Comparison of ENCODE assay signal across 14 cellular contexts in the genomic region with DNA sequence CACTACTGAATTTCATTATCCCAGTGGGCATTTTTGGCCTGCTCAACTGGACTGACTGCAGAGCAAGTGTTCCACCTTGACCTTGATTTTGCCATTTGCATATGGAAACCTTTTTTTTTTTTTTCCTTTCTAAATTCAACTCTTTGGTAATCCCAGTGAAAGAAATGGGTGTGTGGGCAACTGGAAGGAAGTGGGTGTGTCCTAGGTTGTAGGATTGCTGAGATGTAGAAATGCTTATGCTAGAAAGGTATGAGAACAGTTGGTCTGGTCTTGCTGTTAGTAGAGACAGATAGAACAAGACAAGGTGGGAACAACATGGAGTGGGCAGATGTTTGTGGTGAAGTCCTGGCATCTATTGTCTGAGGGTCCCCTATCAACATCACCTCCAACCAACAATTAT. TPM values are rescaled to one million over a fixed set of nuclear protein-coding genes. Genes with fewer than 3 reads are reported as not detected.
A peak's percentile ranks its signal among the peaks of the same experiment; 100 is the strongest.
DNase-seq lines count a peak whose midpoint lies in the region; ATAC-seq and TF ChIP-seq lines count a peak whose summit lies in the region.
"Had no signal": no experiment of that assay in that cellular context is flagged by ENCODE, and none has a peak within 500 bp of the region (broad histone marks: within the 10 kb centered on the region; RNA-seq: fewer than 3 reads in every experiment).

No MANE protein-coding gene starts in this region.

- H3K14ac ChIP-seq in mesenchymal stem cell (ENCODE audit: low read length in 2 of 2) = no peak overlapping the region

- peak overlapping the region; percentile 51 for H4K8ac ChIP-seq in mesenchymal stem cell (ENCODE audit: low read length)

- no peaks in the 10 kb centered on the region for H3K27me3 ChIP-seq in CD4-positive, alpha-beta memory T cell (ENCODE audit: insufficient read depth, low read length)
- H3K27me3 ChIP-seq in KMS-11 (ENCODE audit: insufficient read depth, low read depth) = no peaks in the 10 kb centered on the region
- no peaks in the 10 kb centered on the region for H3K27me3 ChIP-seq in mesenchymal stem cell (ENCODE audit: control insufficient read depth in 1 of 2, insufficient read depth in 1 of 2, low read length in 2 of 2)
- H3K27me3 ChIP-seq: neural progenitor cell had no signal

- H2AK5ac ChIP-seq in mesenchymal stem cell (ENCODE audit: low read length, severe bottlenecking) = no peak overlapping the region

- H2AFZ ChIP-seq in KMS-11 (ENCODE audit: low read depth) (no peak overlapping the region), mesenchymal stem cell (ENCODE audit: low read depth, low read length) (no peak overlapping the region)
- H2AFZ ChIP-seq: neural progenitor cell had no signal

- POLR2A ChIA-PET in CD4-positive, alpha-beta memory T cell (lab: Charles Lee; ENCODE audit: partially characterized antibody) = interaction anchor here (0.9 to 1.8 kb wide), 3 partner anchors 71 to 131 kb away, joined by 4 to 24 read pairs (median 5); no protein-coding TSS in a partner anchor

- H3K4me3 Mint-ChIP-seq in CD4-positive, alpha-beta memory T cell = peak overlapping the region; percentile 37 to 74 (median 60)
- H3K4me3 Mint-ChIP-seq in activated naive CD8-positive, alpha-beta T cell = peak overlapping the region; percentile 15
- H3K4me3 Mint-ChIP-seq in chondrocyte (ENCODE audit: unreplicated experiment) = no peak overlapping the region
- H3K4me3 Mint-ChIP-seq: neural progenitor cell had no signal

- H2BK15ac ChIP-seq in mesenchymal stem cell (ENCODE audit: low read depth, poor library complexity, severe bottlenecking) = no peak overlapping the region

- peak overlapping the region in 1 of 2 donors; percentile 6 for H3K4me3 ChIP-seq in CD4-positive, alpha-beta memory T cell (ENCODE audit: low read length in 2 of 2)
- no peak overlapping the region for H3K4me3 ChIP-seq in KMS-11 (IDR thresholded peaks at IDR 0.05; ENCODE audit: insufficient read depth, low read depth, low read length)
- H3K4me3 ChIP-seq in mesenchymal stem cell (ENCODE audit: insufficient read depth in 1 of 2, low read depth in 1 of 2, low read length in 2 of 2) = no peak overlapping the region
- H3K4me3 ChIP-seq: neural progenitor cell had no signal

- no peaks in the 10 kb centered on the region for H4K20me1 ChIP-seq in KMS-11 (ENCODE audit: insufficient read depth)

- peaks cover 73% of the 10 kb centered on the region for H3K4me1 ChIP-seq in CD4-positive, alpha-beta memory T cell (ENCODE audit: insufficient read depth, low read length)
- H3K4me1 ChIP-seq in KMS-11 (ENCODE audit: low read depth, poor library complexity, severe bottlenecking) (peaks cover 63% of the 10 kb centered on the region), mesenchymal stem cell (ENCODE audit: control insufficient read depth, insufficient read depth, low read depth, low read length) (no peaks in the 10 kb centered on the region)
- H3K4me1 ChIP-seq: neural progenitor cell had no signal

- H3K79me2 ChIP-seq in KMS-11 (ENCODE audit: insufficient read depth, low read depth) = no peaks in the 10 kb centered on the region

- H3K27me3 Mint-ChIP-seq in CD4-positive, alpha-beta memory T cell = no peaks in the 10 kb centered on the region
- no peaks in the 10 kb centered on the region for H3K27me3 Mint-ChIP-seq in activated naive CD8-positive, alpha-beta T cell
- H3K27me3 Mint-ChIP-seq in chondrocyte (ENCODE audit: low read depth) = no peaks in the 10 kb centered on the region

- H3K9me3 ChIP-seq in CD4-positive, alpha-beta memory T cell (ENCODE audit: control insufficient read depth in 1 of 2, low read length in 2 of 2) = no peaks in the 10 kb centered on the region
- H3K9me3 ChIP-seq in mesenchymal stem cell (ENCODE audit: control insufficient read depth, low read length) = no peaks in the 10 kb centered on the region

- H3K9ac ChIP-seq in KMS-11 (no peak overlapping the region), mesenchymal stem cell (ENCODE audit: low read length) (no peak overlapping the region)
- H3K9ac ChIP-seq: neural progenitor cell had no signal

- CTCF ChIA-PET in CD4-positive, alpha-beta memory T cell (lab: Charles Lee; ENCODE audit: partially characterized antibody) = interaction anchor here (1.1 to 1.8 kb wide), 4 partner anchors 15 to 95 kb away, joined by 3 to 12 read pairs (median 4); no protein-coding TSS in a partner anchor

- peak in 1 of 5 donors; percentile 11 for DNase-seq in CD4-positive, alpha-beta memory T cell
- no peak for DNase-seq in mesenchymal stem cell
- DNase-seq in chondrocyte (ENCODE audit: low spot score) = no peak
- no peak for DNase-seq in HuH-7 (ENCODE audit: low spot score)
- DNase-seq: caudate nucleus, hippocampal formation, substantia nigra had no signal

- no peak for ATAC-seq in GM18868 (IDR thresholded peaks at IDR 0.05; ENCODE audit: unreplicated experiment)
- ATAC-seq: left lobe of liver had no signal

- no peak overlapping the region for H3K4ac ChIP-seq in mesenchymal stem cell (ENCODE audit: low read depth in 1 of 2, low read length in 2 of 2)

- peaks cover 0 to 5% (median 0%) of the 10 kb centered on the region in 8 donors for H3K9me3 Mint-ChIP-seq in CD4-positive, alpha-beta memory T cell
- no peaks in the 10 kb centered on the region for H3K9me3 Mint-ChIP-seq in activated naive CD8-positive, alpha-beta T cell (ENCODE audit: low read depth)
- no peaks in the 10 kb centered on the region for H3K9me3 Mint-ChIP-seq in chondrocyte (ENCODE audit: low read depth)
- H3K9me3 Mint-ChIP-seq: neural progenitor cell had no signal

- H2BK12ac ChIP-seq in mesenchymal stem cell (ENCODE audit: low read length in 2 of 2) = no peak overlapping the region

- peak overlapping the region; percentile 86 to 96 (median 92) for H3K27ac Mint-ChIP-seq in CD4-positive, alpha-beta memory T cell
- H3K27ac Mint-ChIP-seq in activated naive CD8-positive, alpha-beta T cell = peak overlapping the region; percentile 7
- no peak overlapping the region for H3K27ac Mint-ChIP-seq in chondrocyte (ENCODE audit: unreplicated experiment)
- H3K27ac Mint-ChIP-seq: neural progenitor cell had no signal

- H3K4me1 Mint-ChIP-seq in CD4-positive, alpha-beta memory T cell = peaks cover 53 to 74% (median 66%) of the 10 kb centered on the region in 4 donors
- peaks cover 50% of the 10 kb centered on the region for H3K4me1 Mint-ChIP-seq in activated naive CD8-positive, alpha-beta T cell (ENCODE audit: low read depth)
- peaks cover 17% of the 10 kb centered on the region for H3K4me1 Mint-ChIP-seq in chondrocyte (ENCODE audit: low read depth)
- H3K4me1 Mint-ChIP-seq: neural progenitor cell had no signal

- no peak overlapping the region for H2BK5ac ChIP-seq in mesenchymal stem cell (ENCODE audit: low read depth, low read length, poor library complexity, severe bottlenecking)

- H3K36me3 Mint-ChIP-seq in CD4-positive, alpha-beta memory T cell = no peaks in the 10 kb centered on the region
- peaks cover 2% of the 10 kb centered on the region for H3K36me3 Mint-ChIP-seq in activated naive CD8-positive, alpha-beta T cell
- H3K36me3 Mint-ChIP-seq in chondrocyte (ENCODE audit: low read depth) = no peaks in the 10 kb centered on the region
- H3K36me3 Mint-ChIP-seq: neural progenitor cell had no signal

- no peak overlapping the region for H3K23ac ChIP-seq in mesenchymal stem cell (ENCODE audit: low read length in 2 of 2)

- no peak overlapping the region for H3K18ac ChIP-seq in mesenchymal stem cell (ENCODE audit: low read depth in 1 of 2, low read length in 2 of 2)

- TF ChIP-seq CTCF in KMS-11 (conservative IDR thresholded peaks at IDR 0.05; ENCODE audit: low read depth, low read length) (no peak), chondrocyte (IDR thresholded peaks at IDR 0.05) (no peak)

- intact Hi-C loops in CD4-positive, alpha-beta memory T cell (cut with micrococcal nuclease) = loop anchor here (5.0 kb wide), 1 partner anchor 779 kb away; a partner anchor contains a TSS

- H3K27ac ChIP-seq in CD4-positive, alpha-beta memory T cell (ENCODE audit: low read depth, low read length) = peak overlapping the region; percentile 45
- H3K27ac ChIP-seq in KMS-11 (no peak overlapping the region), mesenchymal stem cell (ENCODE audit: low read length, poor library complexity, severe bottlenecking) (no peak overlapping the region)
- H3K27ac ChIP-seq: neural progenitor cell had no signal

- H2BK120ac ChIP-seq in mesenchymal stem cell (ENCODE audit: low read depth, low read length) = no peak overlapping the region

- H3K4me2 ChIP-seq in KMS-11 (peak overlapping the region; percentile 31; the same call in 1 of the 2 replicates), mesenchymal stem cell (ENCODE audit: low read length, poor library complexity, severe bottlenecking) (no peak overlapping the region)
- H3K4me2 ChIP-seq: neural progenitor cell had no signal

- no peaks in the 10 kb centered on the region for H3K36me3 ChIP-seq in CD4-positive, alpha-beta memory T cell (ENCODE audit: insufficient read depth, low read length)
- H3K36me3 ChIP-seq in KMS-11 (ENCODE audit: insufficient read depth) (no peaks in the 10 kb centered on the region), mesenchymal stem cell (ENCODE audit: control insufficient read depth in 1 of 2, insufficient read depth in 2 of 2, low read depth in 1 of 2, low read length in 2 of 2) (no peaks in the 10 kb centered on the region)
- H3K36me3 ChIP-seq: neural progenitor cell had no signal

- H4K91ac ChIP-seq in mesenchymal stem cell (ENCODE audit: low read length) = no peak overlapping the region

- no peaks in the 10 kb centered on the region for H3K79me1 ChIP-seq in mesenchymal stem cell (replicated peaks; ENCODE audit: low read length, poor library complexity, severe bottlenecking)

RNA-seq across cellular contexts. Expression of a gene that starts 7.9 kb away (rescaled TPM):
- not detected for total RNA-seq in CD4-positive, alpha-beta memory T cell
- polyA plus RNA-seq in CD4-positive, alpha-beta memory T cell = not detected
- not detected for polyA plus RNA-seq in mesenchymal stem cell (2013, experiment 1 of 2)
- polyA plus RNA-seq in mesenchymal stem cell (2013, experiment 2 of 2) = not detected
- total RNA-seq in chondrocyte = not detected in 3 replicates
- total RNA-seq: epithelial cell of proximal tubule, H4, left lobe of liver had no signal
